Comparison of ENCODE assay signal across 8 cellular contexts in genomic region chr1:32611859-32612188, GRCh38. TPM values are rescaled to one million over a fixed set of nuclear protein-coding genes. Genes with fewer than 3 reads are reported as not detected.
DNase-seq lines count a peak whose midpoint lies in the region; ATAC-seq and TF ChIP-seq lines count a peak whose summit lies in the region.

No MANE protein-coding gene starts in this region.

- no peaks in the 10 kb centered on the region for H3K9me3 Mint-ChIP-seq in dendritic cell treated with granulocyte-macrophage colony-stimulating factor and Interleukin-4, amounts not matched to agents 40 ng/mL and 50 ng/mL, for 4 days
- no peaks in the 10 kb centered on the region for H3K9me3 Mint-ChIP-seq in natural killer cell

- H3K36me3 Mint-ChIP-seq in dendritic cell treated with granulocyte-macrophage colony-stimulating factor and Interleukin-4, amounts not matched to agents 40 ng/mL and 50 ng/mL, for 4 days (ENCODE audit: low read depth) = no peaks in the 10 kb centered on the region
- no peaks in the 10 kb centered on the region for H3K36me3 Mint-ChIP-seq in natural killer cell

- DNase-seq in AG10803 (ENCODE audit: low read depth) = no peak
- DNase-seq in natural killer cell = no peak
- DNase-seq in DMS153 treated with DMSO at 0.1 percent for 48 hours (lab: John Stamatoyannopoulos, UW; ENCODE audit: unreplicated experiment) = no peak
- DNase-seq in stimulated activated CD4-positive, alpha-beta T cell treated with anti-CD3 and anti-CD28 coated beads, Interleukin-4, amount 100 ng/mL, for 24 hours = no peak

- peak overlapping the region; percentile 77 for H3K4me3 Mint-ChIP-seq in dendritic cell treated with granulocyte-macrophage colony-stimulating factor and Interleukin-4, amounts not matched to agents 40 ng/mL and 50 ng/mL, for 4 days
- H3K4me3 Mint-ChIP-seq in natural killer cell = peak overlapping the region; percentile 86

- TF ChIP-seq CTCF in AG10803 (conservative IDR thresholded peaks at IDR 0.05; ENCODE audit: low read length) (no peak), natural killer cell (IDR thresholded peaks at IDR 0.05) (no peak)

- intact Hi-C loops in dendritic cell treated with granulocyte-macrophage colony-stimulating factor and Interleukin-4, amounts not matched to agents 40 ng/mL and 50 ng/mL, for 4 days (cut with micrococcal nuclease) = loop anchor here (1.0 kb wide), 1 partner anchor 38 kb away; the partner anchor contains the start of gene ZBTB8OS
- intact Hi-C loops in natural killer cell (cut with micrococcal nuclease) = no loop called here

- peaks cover 2% of the 10 kb centered on the region for H3K27me3 Mint-ChIP-seq in dendritic cell treated with granulocyte-macrophage colony-stimulating factor and Interleukin-4, amounts not matched to agents 40 ng/mL and 50 ng/mL, for 4 days
- no peaks in the 10 kb centered on the region for H3K27me3 Mint-ChIP-seq in natural killer cell (ENCODE audit: low read depth in 2 of 2)

- H3K4me1 Mint-ChIP-seq in dendritic cell treated with granulocyte-macrophage colony-stimulating factor and Interleukin-4, amounts not matched to agents 40 ng/mL and 50 ng/mL, for 4 days (ENCODE audit: low read depth) = peaks cover 21% of the 10 kb centered on the region
- peaks cover 6 to 7% of the 10 kb centered on the region in 2 donors for H3K4me1 Mint-ChIP-seq in natural killer cell

- ATAC-seq in HG03354 (IDR thresholded peaks at IDR 0.05; ENCODE audit: poor library complexity, severe bottlenecking, unreplicated experiment) (peak; percentile 27), natural killer cell (no peak), HG03378 (IDR thresholded peaks at IDR 0.05; ENCODE audit: unreplicated experiment) (no peak), GM21381 (IDR thresholded peaks at IDR 0.05; ENCODE audit: unreplicated experiment) (no peak)

- peak overlapping the region; percentile 74 for H3K4me3 ChIP-seq in AG10803 (ENCODE audit: low read length)

- H3K27ac Mint-ChIP-seq in dendritic cell treated with granulocyte-macrophage colony-stimulating factor and Interleukin-4, amounts not matched to agents 40 ng/mL and 50 ng/mL, for 4 days = peak overlapping the region; percentile 81
- peak overlapping the region in 1 of 2 donors; percentile 31 for H3K27ac Mint-ChIP-seq in natural killer cell

RNA-seq across cellular contexts. Expression of gene ZBTB8OS, which starts 38.5 kb away (rescaled TPM):
- 10 to 100 TPM; 46.1 to 62.2 (median 55.6) TPM for total RNA-seq in natural killer cell

RNA-seq across cellular contexts. Expression of gene RBBP4, which starts 39.2 kb away (rescaled TPM):
- 100 to 1,000 TPM; 199 to 241 (median 224) TPM for total RNA-seq in natural killer cell
